ENCODE assay signal across 25 cellular contexts in the genomic region with DNA sequence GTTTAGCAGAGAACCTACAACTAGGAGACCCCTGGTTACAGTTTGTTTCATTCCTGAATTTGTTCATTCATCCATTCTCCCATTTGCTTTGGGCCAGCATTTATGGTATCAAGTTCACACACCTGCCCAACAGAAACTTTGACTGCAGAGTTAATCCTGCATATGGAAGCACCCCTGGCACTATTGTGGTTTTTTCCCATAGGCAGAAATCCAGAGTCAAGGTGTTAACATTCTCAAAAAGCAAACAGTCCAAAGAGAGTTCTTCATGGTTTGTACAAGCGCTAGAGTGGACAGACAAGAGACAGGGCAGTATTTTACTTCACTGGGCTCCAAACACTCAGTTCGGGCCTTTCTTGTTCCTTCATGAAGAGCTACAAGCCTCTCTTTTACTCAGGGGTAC. TPM values are rescaled to one million over a fixed set of nuclear protein-coding genes. Genes with fewer than 3 reads are reported as not detected.
"Had no signal": no experiment of that assay in that cellular context is flagged by ENCODE, and none has a peak within 500 bp of the region (broad histone marks: within the 10 kb centered on the region; RNA-seq: fewer than 3 reads in every experiment).

No MANE protein-coding gene starts in this region.

- FAIRE-seq: frontal cortex, islet of Langerhans had no signal

- DNase-seq: effector CD8-positive, alpha-beta T cell; heart left ventricle; hypothalamus; kidney glomerular epithelial cell; mammary epithelial cell; naive B cell; psoas muscle; spleen; stimulated activated CD4-positive, alpha-beta T cell treated with anti-CD3 and anti-CD28 coated beads, Interleukin-15, amount 100 ng/mL, for 24 hours; stimulated activated CD4-positive, alpha-beta T cell treated with anti-CD3 and anti-CD28 coated beads, Interleukin-1b, Interleukin-23, amount 100 ng/mL, for 48 hours; stimulated activated CD4-positive, alpha-beta T cell treated with anti-CD3 and anti-CD28 coated beads, Interleukin-4, amount 100 ng/mL, for 24 hours; tibial artery; upper lobe of right lung had no signal

- H3K36me3 ChIP-seq: colonic mucosa, heart left ventricle, right lobe of liver, spleen, tibial artery, upper lobe of right lung, vagina had no signal

- ATAC-seq: heart left ventricle; psoas muscle; stimulated activated memory B cell treated with anti-CD40 and anti-IgM and Interleukin-4, amounts not matched to agents 10 μg/mL and 1 μg/mL and 100 μg/mL, for 72 hours; upper lobe of right lung had no signal

- H3K9me3 ChIP-seq: colonic mucosa, heart left ventricle, mucosa of descending colon, psoas muscle, right lobe of liver, spleen, tibial artery, upper lobe of right lung, vagina had no signal

- H3K27me3 ChIP-seq: colonic mucosa, right lobe of liver, upper lobe of right lung, vagina had no signal

- H3K27ac ChIP-seq: colonic mucosa, heart left ventricle, psoas muscle, right lobe of liver, spleen, tibial artery, upper lobe of right lung, vagina had no signal

- H3K4me3 ChIP-seq: colonic mucosa, heart left ventricle, mucosa of descending colon, psoas muscle, right lobe of liver, spleen, tibial artery, upper lobe of right lung, vagina had no signal

- H3K4me1 ChIP-seq: heart left ventricle, psoas muscle, right lobe of liver, spleen, tibial artery, upper lobe of right lung, vagina had no signal

RNA-seq across cellular contexts. Expression of a gene that starts 51.9 kb away (rescaled TPM):
- total RNA-seq: dermis microvascular lymphatic vessel endothelial cell, fibroblast of lung, glomerular endothelial cell, mesenteric fat pad, omental fat pad, psoas muscle, right lobe of liver had no signal
